Comparison of ENCODE assay signal across 1 cellular context in the genomic region with DNA sequence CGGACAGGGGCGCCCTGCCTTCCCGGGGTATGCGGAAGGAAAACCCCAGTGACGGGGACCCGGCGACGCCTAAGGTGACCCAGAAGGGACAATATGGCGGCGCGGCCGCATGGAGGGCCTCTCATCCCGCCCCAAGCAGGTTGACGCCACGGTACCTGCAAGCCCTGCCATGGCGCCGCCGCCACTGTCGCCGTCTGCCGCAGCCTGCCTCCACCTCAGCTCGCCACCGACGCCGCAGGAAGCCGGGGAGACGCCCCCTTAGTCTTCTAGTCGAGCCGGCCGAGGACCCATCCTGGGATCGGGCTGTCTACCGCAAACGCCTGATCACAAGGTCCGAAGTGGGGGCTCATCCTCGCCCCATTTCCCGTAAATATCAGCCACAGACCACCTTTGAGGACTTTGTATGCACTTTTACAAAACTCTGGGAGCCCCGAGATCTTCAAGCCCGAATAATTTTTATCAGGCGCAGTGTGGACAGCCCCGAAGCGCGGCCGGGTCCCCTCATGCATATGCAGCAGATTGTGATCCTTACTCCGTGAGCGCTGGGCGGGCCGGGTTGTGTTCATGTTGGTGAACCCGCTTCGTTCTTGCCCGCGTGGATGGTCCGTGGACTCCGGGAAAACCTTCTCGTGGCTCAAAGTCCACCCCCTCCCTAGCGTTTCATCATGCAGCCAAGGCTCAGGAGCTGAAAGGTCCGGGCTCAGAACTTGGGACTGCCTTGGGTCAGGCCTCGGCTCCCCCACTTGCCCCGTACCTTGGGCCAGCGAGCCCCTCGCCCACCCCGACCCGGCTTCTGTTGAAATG.
A peak's percentile ranks its signal among the peaks of the same experiment; 100 is the strongest.
TF ChIP-seq lines count a peak whose summit lies in the region.

Gene BLCAP (minus strand): TSS at position 239 of the 804 bp plus-strand sequence. CDS start 8,702 bp downstream, outside the sequence.

TF ChIP-seq in HepG2, 621 proteins besides CTCF, POLR2A, EP300 and RAD21 (continued from another document and continues in another):
- TF ChIP-seq, protein P1, sequence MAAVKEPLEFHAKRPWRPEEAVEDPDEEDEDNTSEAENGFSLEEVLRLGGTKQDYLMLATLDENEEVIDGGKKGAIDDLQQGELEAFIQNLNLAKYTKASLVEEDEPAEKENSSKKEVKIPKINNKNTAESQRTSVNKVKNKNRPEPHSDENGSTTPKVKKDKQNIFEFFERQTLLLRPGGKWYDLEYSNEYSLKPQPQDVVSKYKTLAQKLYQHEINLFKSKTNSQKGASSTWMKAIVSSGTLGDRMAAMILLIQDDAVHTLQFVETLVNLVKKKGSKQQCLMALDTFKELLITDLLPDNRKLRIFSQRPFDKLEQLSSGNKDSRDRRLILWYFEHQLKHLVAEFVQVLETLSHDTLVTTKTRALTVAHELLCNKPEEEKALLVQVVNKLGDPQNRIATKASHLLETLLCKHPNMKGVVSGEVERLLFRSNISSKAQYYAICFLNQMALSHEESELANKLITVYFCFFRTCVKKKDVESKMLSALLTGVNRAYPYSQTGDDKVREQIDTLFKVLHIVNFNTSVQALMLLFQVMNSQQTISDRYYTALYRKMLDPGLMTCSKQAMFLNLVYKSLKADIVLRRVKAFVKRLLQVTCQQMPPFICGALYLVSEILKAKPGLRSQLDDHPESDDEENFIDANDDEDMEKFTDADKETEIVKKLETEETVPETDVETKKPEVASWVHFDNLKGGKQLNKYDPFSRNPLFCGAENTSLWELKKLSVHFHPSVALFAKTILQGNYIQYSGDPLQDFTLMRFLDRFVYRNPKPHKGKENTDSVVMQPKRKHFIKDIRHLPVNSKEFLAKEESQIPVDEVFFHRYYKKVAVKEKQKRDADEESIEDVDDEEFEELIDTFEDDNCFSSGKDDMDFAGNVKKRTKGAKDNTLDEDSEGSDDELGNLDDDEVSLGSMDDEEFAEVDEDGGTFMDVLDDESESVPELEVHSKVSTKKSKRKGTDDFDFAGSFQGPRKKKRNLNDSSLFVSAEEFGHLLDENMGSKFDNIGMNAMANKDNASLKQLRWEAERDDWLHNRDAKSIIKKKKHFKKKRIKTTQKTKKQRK (IDR thresholded peaks at IDR 0.05; ENCODE audit: low read length) = no peak
- TF ChIP-seq ZNF761 (CRISPR knock-in tag; conservative IDR thresholded peaks at IDR 0.05) (peak; percentile 72; the same call in 1 of the 2 replicates), PHF20 (CRISPR knock-in tag; IDR thresholded peaks at IDR 0.05) (peak; percentile 78), ZFP36L2 (CRISPR knock-in tag; IDR thresholded peaks at IDR 0.05) (peak; percentile 59), GZF1 (CRISPR knock-in tag; IDR thresholded peaks at IDR 0.05) (peak; percentile 85; the same call in 1 of the 2 replicates), BRD4 (CRISPR knock-in tag; IDR thresholded peaks at IDR 0.05) (peak; percentile 88), KLF11 (CRISPR knock-in tag; IDR thresholded peaks at IDR 0.05) (peak; percentile 85), GLMP (CRISPR knock-in tag; IDR thresholded peaks at IDR 0.05; ENCODE audit: borderline replicate concordance) (no peak), GPBP1L1 (CRISPR knock-in tag; IDR thresholded peaks at IDR 0.05) (no peak), ZNF282 (IDR thresholded peaks at IDR 0.05; ENCODE audit: partially characterized antibody) (no peak), TAF15 (IDR thresholded peaks at IDR 0.05; ENCODE audit: low read depth, low read length, poor library complexity, severe bottlenecking) (peak; percentile 47), ZBTB2 (CRISPR knock-in tag; IDR thresholded peaks at IDR 0.05; ENCODE audit: low read depth) (peak; percentile 61), ZNF44 (CRISPR knock-in tag; IDR thresholded peaks at IDR 0.05) (peak; percentile 28; the same call in 1 of the 2 replicates), KMT2B (CRISPR knock-in tag; IDR thresholded peaks at IDR 0.05) (peak; percentile 93), BCL6 (CRISPR knock-in tag; IDR thresholded peaks at IDR 0.05) (no peak; the same call in 1 of the 2 replicates), ZNF530 (CRISPR knock-in tag; IDR thresholded peaks at IDR 0.05; ENCODE audit: low read depth) (0 out of 2 replicates have a peak, but pooled peaks have one; percentile 32), GFI1 (CRISPR knock-in tag; IDR thresholded peaks at IDR 0.05; ENCODE audit: borderline replicate concordance) (peak; percentile 82), UBTF (CRISPR knock-in tag; IDR thresholded peaks at IDR 0.05) (peak; percentile 83), RBAK (CRISPR knock-in tag; IDR thresholded peaks at IDR 0.05) (0 out of 2 replicates have a peak, but pooled peaks have one; percentile 9), ZNF383 (CRISPR knock-in tag; IDR thresholded peaks at IDR 0.05; ENCODE audit: borderline replicate concordance) (no peak), ZNF556 (CRISPR knock-in tag; IDR thresholded peaks at IDR 0.05; ENCODE audit: borderline replicate concordance) (peak; percentile 88), ARNT2 (CRISPR knock-in tag; IDR thresholded peaks at IDR 0.05; ENCODE audit: low read depth) (peak; percentile 94), NFE2L1 (CRISPR knock-in tag; IDR thresholded peaks at IDR 0.05; ENCODE audit: borderline replicate concordance) (peak; percentile 51; the same call in 1 of the 2 replicates), HDAC6 (IDR thresholded peaks at IDR 0.05; ENCODE audit: low read depth, low read length) (peak; percentile 98; the same call in 1 of the 2 replicates), ZNF292 (CRISPR knock-in tag; IDR thresholded peaks at IDR 0.05; ENCODE audit: borderline replicate concordance, low read depth) (peak; percentile 63)
- TF ChIP-seq, protein P2, sequence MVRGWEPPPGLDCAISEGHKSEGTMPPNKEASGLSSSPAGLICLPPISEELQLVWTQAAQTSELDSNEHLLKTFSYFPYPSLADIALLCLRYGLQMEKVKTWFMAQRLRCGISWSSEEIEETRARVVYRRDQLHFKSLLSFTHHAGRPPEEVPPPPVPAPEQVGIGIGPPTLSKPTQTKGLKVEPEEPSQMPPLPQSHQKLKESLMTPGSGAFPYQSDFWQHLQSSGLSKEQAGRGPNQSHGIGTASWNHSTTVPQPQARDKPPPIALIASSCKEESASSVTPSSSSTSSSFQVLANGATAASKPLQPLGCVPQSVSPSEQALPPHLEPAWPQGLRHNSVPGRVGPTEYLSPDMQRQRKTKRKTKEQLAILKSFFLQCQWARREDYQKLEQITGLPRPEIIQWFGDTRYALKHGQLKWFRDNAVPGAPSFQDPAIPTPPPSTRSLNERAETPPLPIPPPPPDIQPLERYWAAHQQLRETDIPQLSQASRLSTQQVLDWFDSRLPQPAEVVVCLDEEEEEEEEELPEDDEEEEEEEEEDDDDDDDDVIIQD (CRISPR knock-in tag; IDR thresholded peaks at IDR 0.05; ENCODE audit: low read depth) = peak; percentile 23; the same call in 1 of the 2 replicates
- TF ChIP-seq, protein P3, sequence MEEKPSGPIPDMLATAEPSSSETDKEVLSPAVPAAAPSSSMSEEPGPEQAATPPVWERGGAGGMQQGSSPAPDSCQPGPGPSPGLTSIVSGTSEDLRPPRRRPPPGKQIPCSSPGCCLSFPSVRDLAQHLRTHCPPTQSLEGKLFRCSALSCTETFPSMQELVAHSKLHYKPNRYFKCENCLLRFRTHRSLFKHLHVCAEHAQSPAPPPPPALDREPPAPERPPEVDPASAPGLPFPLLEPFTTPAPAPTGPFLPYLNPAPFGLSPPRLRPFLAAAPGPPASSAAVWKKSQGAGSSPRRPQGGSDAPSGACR (CRISPR knock-in tag; IDR thresholded peaks at IDR 0.05) = no peak; the same call in 1 of the 2 replicates
- TF ChIP-seq, protein P4, sequence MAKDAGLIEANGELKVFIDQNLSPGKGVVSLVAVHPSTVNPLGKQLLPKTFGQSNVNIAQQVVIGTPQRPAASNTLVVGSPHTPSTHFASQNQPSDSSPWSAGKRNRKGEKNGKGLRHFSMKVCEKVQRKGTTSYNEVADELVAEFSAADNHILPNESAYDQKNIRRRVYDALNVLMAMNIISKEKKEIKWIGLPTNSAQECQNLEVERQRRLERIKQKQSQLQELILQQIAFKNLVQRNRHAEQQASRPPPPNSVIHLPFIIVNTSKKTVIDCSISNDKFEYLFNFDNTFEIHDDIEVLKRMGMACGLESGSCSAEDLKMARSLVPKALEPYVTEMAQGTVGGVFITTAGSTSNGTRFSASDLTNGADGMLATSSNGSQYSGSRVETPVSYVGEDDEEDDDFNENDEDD (CRISPR knock-in tag; IDR thresholded peaks at IDR 0.05; ENCODE audit: borderline replicate concordance) = peak; percentile 74; the same call in 1 of the 2 replicates
